ENCODE assay signal across 1 cellular context in the genomic region with DNA sequence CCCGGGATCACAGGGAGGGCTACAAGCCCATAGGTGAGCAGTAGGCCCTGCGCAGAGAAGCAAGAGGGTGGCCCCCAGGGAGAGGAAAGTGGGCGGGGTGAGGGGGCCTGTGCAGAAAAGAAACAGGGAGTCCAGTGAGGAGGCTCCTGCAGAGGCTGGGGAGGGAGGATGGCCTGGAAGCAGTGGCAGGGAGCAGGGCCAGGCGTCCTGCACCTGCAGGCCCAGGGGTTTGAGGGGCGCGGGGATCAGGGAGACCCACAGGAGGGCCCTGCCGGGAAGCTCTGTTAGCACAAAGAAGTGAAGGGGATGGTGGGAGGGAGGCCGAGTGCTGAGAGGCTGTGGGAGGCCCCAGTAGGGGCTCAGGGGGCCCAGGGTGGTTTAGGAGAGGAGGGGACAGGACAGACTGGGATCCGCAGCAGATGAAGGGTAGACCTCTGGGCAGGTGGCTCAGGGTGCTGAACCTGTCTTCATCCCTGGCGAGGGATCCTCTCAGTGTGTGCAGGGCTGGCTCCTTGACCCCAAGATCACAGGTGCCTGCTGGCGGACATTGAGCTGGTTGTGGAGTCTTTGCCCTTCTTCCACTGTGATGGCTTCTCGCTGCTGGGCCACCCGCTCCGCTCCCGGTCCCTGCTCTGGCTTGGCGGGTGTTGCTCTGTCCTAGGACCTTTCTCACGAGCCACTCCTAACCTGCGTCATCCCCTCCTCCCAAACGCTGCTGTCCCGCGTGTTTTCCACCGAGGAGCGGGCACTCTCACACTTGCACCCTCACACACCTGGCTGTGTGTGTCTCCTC.
TF ChIP-seq lines count a peak whose summit lies in the region.

No MANE protein-coding gene starts in this region.

TF ChIP-seq in HEK293, 187 proteins besides CTCF, POLR2A, EP300 and RAD21 (continued from another document):
- TF ChIP-seq, protein P1, sequence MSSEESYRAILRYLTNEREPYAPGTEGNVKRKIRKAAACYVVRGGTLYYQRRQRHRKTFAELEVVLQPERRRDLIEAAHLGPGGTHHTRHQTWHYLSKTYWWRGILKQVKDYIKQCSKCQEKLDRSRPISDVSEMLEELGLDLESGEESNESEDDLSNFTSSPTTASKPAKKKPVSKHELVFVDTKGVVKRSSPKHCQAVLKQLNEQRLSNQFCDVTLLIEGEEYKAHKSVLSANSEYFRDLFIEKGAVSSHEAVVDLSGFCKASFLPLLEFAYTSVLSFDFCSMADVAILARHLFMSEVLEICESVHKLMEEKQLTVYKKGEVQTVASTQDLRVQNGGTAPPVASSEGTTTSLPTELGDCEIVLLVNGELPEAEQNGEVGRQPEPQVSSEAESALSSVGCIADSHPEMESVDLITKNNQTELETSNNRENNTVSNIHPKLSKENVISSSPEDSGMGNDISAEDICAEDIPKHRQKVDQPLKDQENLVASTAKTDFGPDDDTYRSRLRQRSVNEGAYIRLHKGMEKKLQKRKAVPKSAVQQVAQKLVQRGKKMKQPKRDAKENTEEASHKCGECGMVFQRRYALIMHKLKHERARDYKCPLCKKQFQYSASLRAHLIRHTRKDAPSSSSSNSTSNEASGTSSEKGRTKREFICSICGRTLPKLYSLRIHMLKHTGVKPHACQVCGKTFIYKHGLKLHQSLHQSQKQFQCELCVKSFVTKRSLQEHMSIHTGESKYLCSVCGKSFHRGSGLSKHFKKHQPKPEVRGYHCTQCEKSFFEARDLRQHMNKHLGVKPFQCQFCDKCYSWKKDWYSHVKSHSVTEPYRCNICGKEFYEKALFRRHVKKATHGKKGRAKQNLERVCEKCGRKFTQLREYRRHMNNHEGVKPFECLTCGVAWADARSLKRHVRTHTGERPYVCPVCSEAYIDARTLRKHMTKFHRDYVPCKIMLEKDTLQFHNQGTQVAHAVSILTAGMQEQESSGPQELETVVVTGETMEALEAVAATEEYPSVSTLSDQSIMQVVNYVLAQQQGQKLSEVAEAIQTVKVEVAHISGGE (tag by site-specific recombination; conservative IDR thresholded peaks at IDR 0.05; ENCODE audit: low read depth) = no peak
- TF ChIP-seq SP2 (tag by site-specific recombination; IDR thresholded peaks at IDR 0.05) = no peak
- no peak for TF ChIP-seq ZNF660 (tag by site-specific recombination; IDR thresholded peaks at IDR 0.05)
- TF ChIP-seq KLF10 (tag by site-specific recombination; IDR thresholded peaks at IDR 0.05) = no peak
- no peak for TF ChIP-seq ZSCAN16 (tag by site-specific recombination; IDR thresholded peaks at IDR 0.05)
- TF ChIP-seq ZBTB8A (tag by site-specific recombination; IDR thresholded peaks at IDR 0.05) = no peak
- TF ChIP-seq, protein P2, sequence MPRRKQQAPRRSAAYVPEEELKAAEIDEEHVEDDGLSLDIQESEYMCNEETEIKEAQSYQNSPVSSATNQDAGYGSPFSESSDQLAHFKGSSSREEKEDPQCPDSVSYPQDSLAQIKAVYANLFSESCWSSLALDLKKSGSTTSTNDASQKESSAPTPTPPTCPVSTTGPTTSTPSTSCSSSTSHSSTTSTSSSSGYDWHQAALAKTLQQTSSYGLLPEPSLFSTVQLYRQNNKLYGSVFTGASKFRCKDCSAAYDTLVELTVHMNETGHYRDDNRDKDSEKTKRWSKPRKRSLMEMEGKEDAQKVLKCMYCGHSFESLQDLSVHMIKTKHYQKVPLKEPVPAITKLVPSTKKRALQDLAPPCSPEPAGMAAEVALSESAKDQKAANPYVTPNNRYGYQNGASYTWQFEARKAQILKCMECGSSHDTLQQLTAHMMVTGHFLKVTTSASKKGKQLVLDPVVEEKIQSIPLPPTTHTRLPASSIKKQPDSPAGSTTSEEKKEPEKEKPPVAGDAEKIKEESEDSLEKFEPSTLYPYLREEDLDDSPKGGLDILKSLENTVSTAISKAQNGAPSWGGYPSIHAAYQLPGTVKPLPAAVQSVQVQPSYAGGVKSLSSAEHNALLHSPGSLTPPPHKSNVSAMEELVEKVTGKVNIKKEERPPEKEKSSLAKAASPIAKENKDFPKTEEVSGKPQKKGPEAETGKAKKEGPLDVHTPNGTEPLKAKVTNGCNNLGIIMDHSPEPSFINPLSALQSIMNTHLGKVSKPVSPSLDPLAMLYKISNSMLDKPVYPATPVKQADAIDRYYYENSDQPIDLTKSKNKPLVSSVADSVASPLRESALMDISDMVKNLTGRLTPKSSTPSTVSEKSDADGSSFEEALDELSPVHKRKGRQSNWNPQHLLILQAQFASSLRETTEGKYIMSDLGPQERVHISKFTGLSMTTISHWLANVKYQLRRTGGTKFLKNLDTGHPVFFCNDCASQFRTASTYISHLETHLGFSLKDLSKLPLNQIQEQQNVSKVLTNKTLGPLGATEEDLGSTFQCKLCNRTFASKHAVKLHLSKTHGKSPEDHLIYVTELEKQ (tag by site-specific recombination; IDR thresholded peaks at IDR 0.05; ENCODE audit: borderline replicate concordance) = no peak
- TF ChIP-seq ZNF768 (tag by site-specific recombination; IDR thresholded peaks at IDR 0.05) = no peak
